Comparison of ENCODE assay signal across 11 cellular contexts in the genomic region with DNA sequence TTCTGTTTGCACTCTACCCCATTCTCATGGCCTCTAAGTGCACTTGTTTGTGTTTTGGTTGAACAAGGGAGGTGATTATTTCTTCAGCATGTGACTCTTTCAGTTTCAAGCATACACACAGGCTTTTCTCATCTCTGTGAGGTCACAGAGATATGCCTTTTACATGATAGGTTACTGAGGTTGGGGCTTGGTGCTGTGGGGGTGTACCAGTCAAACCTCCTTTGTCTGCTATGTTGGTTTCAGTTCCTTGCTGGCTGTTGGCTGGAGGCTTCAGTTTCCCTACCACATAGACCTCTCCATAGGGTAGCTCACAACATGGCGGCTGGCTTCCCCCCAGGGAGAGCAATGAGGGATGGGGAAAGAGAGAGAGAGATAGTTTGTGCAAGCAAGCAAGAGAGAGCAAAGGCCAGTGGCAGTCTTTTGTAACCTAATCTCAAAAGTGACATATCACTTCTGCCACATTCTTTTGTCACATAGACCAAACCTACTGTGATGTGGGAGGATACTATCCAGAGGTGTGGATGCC.
DNase-seq lines count a peak whose midpoint lies in the region; ATAC-seq lines count a peak whose summit lies in the region.
"Had no signal": no experiment of that assay in that cellular context is flagged by ENCODE, and none has a peak within 500 bp of the region (broad histone marks: within the 10 kb centered on the region; RNA-seq: fewer than 3 reads in every experiment).

No MANE protein-coding gene starts in this region.

- H3K9me3 Mint-ChIP-seq in activated T-helper 2 cell treated with anti-CD3 and anti-CD28 coated beads, Interferon-gamma antibody, Interleukin-2, Interleukin-4, amounts not matched to agents 10 μg/mL and 5 μg/mL and 100 μg/mL, durations not matched to agents 14 hours and 24 hours and 36 hours, result no peaks in the 10 kb centered on the region
- H3K9me3 Mint-ChIP-seq: nephron had no signal

- H3K4me3 Mint-ChIP-seq in activated T-helper 2 cell treated with anti-CD3 and anti-CD28 coated beads, Interferon-gamma antibody, Interleukin-2, Interleukin-4, amounts not matched to agents 10 μg/mL and 5 μg/mL and 100 μg/mL, durations not matched to agents 14 hours and 24 hours and 36 hours (ENCODE audit: low read depth), result no peak overlapping the region
- H3K4me3 Mint-ChIP-seq: nephron had no signal

- intact Hi-C loops in activated T-helper 2 cell treated with anti-CD3 and anti-CD28 coated beads, Interferon-gamma antibody, Interleukin-2, Interleukin-4, amounts not matched to agents 10 μg/mL and 5 μg/mL and 100 μg/mL, durations not matched to agents 14 hours and 24 hours and 36 hours (cut with micrococcal nuclease), result no loop called here

- no peak overlapping the region for H3K27ac Mint-ChIP-seq in activated T-helper 2 cell treated with anti-CD3 and anti-CD28 coated beads, Interferon-gamma antibody, Interleukin-2, Interleukin-4, amounts not matched to agents 10 μg/mL and 5 μg/mL and 100 μg/mL, durations not matched to agents 14 hours and 24 hours and 36 hours
- H3K27ac Mint-ChIP-seq: nephron had no signal

- H3K4me1 Mint-ChIP-seq in activated T-helper 2 cell treated with anti-CD3 and anti-CD28 coated beads, Interferon-gamma antibody, Interleukin-2, Interleukin-4, amounts not matched to agents 10 μg/mL and 5 μg/mL and 100 μg/mL, durations not matched to agents 14 hours and 24 hours and 36 hours (ENCODE audit: low read depth), result no peaks in the 10 kb centered on the region

- no peaks in the 10 kb centered on the region for H3K27me3 Mint-ChIP-seq in activated T-helper 2 cell treated with anti-CD3 and anti-CD28 coated beads, Interferon-gamma antibody, Interleukin-2, Interleukin-4, amounts not matched to agents 10 μg/mL and 5 μg/mL and 100 μg/mL, durations not matched to agents 14 hours and 24 hours and 36 hours (ENCODE audit: low read depth)

- H3K36me3 Mint-ChIP-seq in activated T-helper 2 cell treated with anti-CD3 and anti-CD28 coated beads, Interferon-gamma antibody, Interleukin-2, Interleukin-4, amounts not matched to agents 10 μg/mL and 5 μg/mL and 100 μg/mL, durations not matched to agents 14 hours and 24 hours and 36 hours (ENCODE audit: low read depth), result no peaks in the 10 kb centered on the region

- ATAC-seq in GM18517 (IDR thresholded peaks at IDR 0.05; ENCODE audit: unreplicated experiment) (peak; percentile 99), GM21447 (IDR thresholded peaks at IDR 0.05; ENCODE audit: unreplicated experiment) (peak; percentile 93), HG03108 (IDR thresholded peaks at IDR 0.05; ENCODE audit: unreplicated experiment) (peak; percentile 92)
- ATAC-seq: SK-N-SH treated with all-trans-retinoic acid at 6 μM for 48 hours had no signal

- DNase-seq in foreskin melanocyte (peak; percentile 96), NCI-H2196 (lab: John Stamatoyannopoulos, UW; ENCODE audit: unreplicated experiment) (no peak), OCI-M1 (lab: John Stamatoyannopoulos, UW) (no peak), DMS 273 treated with DMSO at 0.1 percent for 48 hours (lab: John Stamatoyannopoulos, UW) (no peak)
- DNase-seq in activated T-helper 2 cell treated with anti-CD3 and anti-CD28 coated beads, Interferon-gamma antibody, Interleukin-2, Interleukin-4, amounts not matched to agents 10 μg/mL and 5 μg/mL and 100 μg/mL, durations not matched to agents 14 hours and 24 hours and 36 hours (ENCODE audit: low spot score), result no peak
- DNase-seq: NCI-H1694 treated with DMSO at 0.1 percent for 48 hours had no signal
